2 cellular contexts compared by ENCODE assay signal in genomic region chr1:113253187-113253966, GRCh38.
TF ChIP-seq lines count a peak whose summit lies in the region.

No MANE protein-coding gene starts in this region.

TF ChIP-seq in GM23338, 12 proteins besides CTCF, POLR2A, EP300 and RAD21:
- TF ChIP-seq EZH2phosphoT487 (IDR thresholded peaks at IDR 0.05; ENCODE audit: unreplicated experiment) = no peak
- TF ChIP-seq, protein P1, sequence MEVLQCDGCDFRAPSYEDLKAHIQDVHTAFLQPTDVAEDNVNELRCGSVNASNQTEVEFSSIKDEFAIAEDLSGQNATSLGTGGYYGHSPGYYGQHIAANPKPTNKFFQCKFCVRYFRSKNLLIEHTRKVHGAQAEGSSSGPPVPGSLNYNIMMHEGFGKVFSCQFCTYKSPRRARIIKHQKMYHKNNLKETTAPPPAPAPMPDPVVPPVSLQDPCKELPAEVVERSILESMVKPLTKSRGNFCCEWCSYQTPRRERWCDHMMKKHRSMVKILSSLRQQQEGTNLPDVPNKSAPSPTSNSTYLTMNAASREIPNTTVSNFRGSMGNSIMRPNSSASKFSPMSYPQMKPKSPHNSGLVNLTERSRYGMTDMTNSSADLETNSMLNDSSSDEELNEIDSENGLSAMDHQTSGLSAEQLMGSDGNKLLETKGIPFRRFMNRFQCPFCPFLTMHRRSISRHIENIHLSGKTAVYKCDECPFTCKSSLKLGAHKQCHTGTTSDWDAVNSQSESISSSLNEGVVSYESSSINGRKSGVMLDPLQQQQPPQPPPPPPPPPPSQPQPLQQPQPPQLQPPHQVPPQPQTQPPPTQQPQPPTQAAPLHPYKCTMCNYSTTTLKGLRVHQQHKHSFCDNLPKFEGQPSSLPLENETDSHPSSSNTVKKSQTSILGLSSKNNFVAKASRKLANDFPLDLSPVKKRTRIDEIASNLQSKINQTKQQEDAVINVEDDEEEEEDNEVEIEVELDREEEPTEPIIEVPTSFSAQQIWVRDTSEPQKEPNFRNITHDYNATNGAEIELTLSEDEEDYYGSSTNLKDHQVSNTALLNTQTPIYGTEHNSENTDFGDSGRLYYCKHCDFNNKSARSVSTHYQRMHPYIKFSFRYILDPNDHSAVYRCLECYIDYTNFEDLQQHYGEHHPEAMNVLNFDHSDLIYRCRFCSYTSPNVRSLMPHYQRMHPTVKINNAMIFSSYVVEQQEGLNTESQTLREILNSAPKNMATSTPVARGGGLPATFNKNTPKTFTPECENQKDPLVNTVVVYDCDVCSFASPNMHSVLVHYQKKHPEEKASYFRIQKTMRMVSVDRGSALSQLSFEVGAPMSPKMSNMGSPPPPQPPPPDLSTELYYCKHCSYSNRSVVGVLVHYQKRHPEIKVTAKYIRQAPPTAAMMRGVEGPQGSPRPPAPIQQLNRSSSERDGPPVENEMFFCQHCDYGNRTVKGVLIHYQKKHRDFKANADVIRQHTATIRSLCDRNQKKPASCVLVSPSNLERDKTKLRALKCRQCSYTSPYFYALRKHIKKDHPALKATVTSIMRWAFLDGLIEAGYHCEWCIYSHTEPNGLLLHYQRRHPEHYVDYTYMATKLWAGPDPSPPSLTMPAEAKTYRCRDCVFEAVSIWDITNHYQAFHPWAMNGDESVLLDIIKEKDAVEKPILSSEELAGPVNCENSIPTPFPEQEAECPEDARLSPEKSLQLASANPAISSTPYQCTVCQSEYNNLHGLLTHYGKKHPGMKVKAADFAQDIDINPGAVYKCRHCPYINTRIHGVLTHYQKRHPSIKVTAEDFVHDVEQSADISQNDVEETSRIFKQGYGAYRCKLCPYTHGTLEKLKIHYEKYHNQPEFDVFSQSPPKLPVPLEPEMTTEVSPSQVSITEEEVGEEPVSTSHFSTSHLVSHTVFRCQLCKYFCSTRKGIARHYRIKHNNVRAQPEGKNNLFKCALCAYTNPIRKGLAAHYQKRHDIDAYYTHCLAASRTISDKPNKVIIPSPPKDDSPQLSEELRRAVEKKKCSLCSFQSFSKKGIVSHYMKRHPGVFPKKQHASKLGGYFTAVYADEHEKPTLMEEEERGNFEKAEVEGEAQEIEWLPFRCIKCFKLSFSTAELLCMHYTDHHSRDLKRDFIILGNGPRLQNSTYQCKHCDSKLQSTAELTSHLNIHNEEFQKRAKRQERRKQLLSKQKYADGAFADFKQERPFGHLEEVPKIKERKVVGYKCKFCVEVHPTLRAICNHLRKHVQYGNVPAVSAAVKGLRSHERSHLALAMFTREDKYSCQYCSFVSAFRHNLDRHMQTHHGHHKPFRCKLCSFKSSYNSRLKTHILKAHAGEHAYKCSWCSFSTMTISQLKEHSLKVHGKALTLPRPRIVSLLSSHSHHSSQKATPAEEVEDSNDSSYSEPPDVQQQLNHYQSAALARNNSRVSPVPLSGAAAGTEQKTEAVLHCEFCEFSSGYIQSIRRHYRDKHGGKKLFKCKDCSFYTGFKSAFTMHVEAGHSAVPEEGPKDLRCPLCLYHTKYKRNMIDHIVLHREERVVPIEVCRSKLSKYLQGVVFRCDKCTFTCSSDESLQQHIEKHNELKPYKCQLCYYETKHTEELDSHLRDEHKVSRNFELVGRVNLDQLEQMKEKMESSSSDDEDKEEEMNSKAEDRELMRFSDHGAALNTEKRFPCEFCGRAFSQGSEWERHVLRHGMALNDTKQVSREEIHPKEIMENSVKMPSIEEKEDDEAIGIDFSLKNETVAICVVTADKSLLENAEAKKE (CRISPR knock-in tag; IDR thresholded peaks at IDR 0.05) = no peak
- TF ChIP-seq NANOG (IDR thresholded peaks at IDR 0.05; ENCODE audit: borderline replicate concordance) = no peak

TF ChIP-seq in H1, 55 proteins besides CTCF, POLR2A, EP300 and RAD21:
- no peak for TF ChIP-seq CHD1 (IDR thresholded peaks at IDR 0.05; ENCODE audit: low read depth, low read length)
